ENCODE assay signal across 20 cellular contexts in genomic region chr6:139847322-139847797, GRCh38.
A peak's percentile ranks its signal among the peaks of the same experiment; 100 is the strongest.
DNase-seq lines count a peak whose midpoint lies in the region.
"Had no signal": no experiment of that assay in that cellular context is flagged by ENCODE, and none has a peak within 500 bp of the region (broad histone marks: within the 10 kb centered on the region; RNA-seq: fewer than 3 reads in every experiment).

No MANE protein-coding gene starts in this region.

- no peak overlapping the region for H3K9ac ChIP-seq in endocrine pancreas (ENCODE audit: control insufficient read depth, insufficient read depth, low read length)
- H3K9ac ChIP-seq in neuronal stem cell (ENCODE audit: low read depth, low read length, poor library complexity): no peak overlapping the region
- H3K9ac ChIP-seq: BLaER1 treated with 17β-estradiol and CSF1 and Interleukin-3, amounts not matched to agents 10 nM and 100 nM had no signal

- no peak overlapping the region for H3K18ac ChIP-seq in neuronal stem cell (ENCODE audit: low read length)

- no peak overlapping the region for H4K91ac ChIP-seq in neuronal stem cell (ENCODE audit: low read depth, low read length, poor library complexity)

- H3K4me1 ChIP-seq in endocrine pancreas (ENCODE audit: control insufficient read depth, insufficient read depth, low read length) (peaks cover 12% of the 10 kb centered on the region), neuronal stem cell (ENCODE audit: control insufficient read depth in 2 of 2, insufficient read depth in 1 of 2, low read depth in 1 of 2, low read length in 2 of 2) (peaks cover 2 to 7% of the 10 kb centered on the region in 2 donors)
- H3K4me1 ChIP-seq: breast epithelium had no signal

- no peak overlapping the region for H2BK5ac ChIP-seq in neuronal stem cell (ENCODE audit: low read length)

- DNase-seq in NCI-H2171 treated with DMSO at 0.1 percent for 48 hours (lab: John Stamatoyannopoulos, UW) (peak; percentile 72), NCI-H2171 (lab: John Stamatoyannopoulos, UW) (no peak), NCI-H146 treated with DMSO at 0.1 percent for 48 hours (lab: John Stamatoyannopoulos, UW; ENCODE audit: unreplicated experiment) (peak; percentile 52), neuronal stem cell (ENCODE audit: low spot score) (no peak), NCI-H446 (lab: John Stamatoyannopoulos, UW) (no peak), HT-29 (ENCODE audit: low spot score) (no peak)
- DNase-seq in stimulated activated CD4-positive, alpha-beta T cell treated with anti-CD3 and anti-CD28 coated beads, Interleukin-1b, Interleukin-23, amount 100 ng/mL, for 48 hours: no peak
- DNase-seq: 8988T; activated CD4-positive, alpha-beta T cell treated with anti-CD3 and anti-CD28 coated beads, Interleukin-2, amount 10 ng/mL, durations not matched to agents 24 days and 14 days; activated naive CD8-positive, alpha-beta T cell treated with anti-CD3 and anti-CD28 coated beads for 36 hours; activated T-cell treated with anti-CD3 and anti-CD28 coated beads, Interleukin-2, amount 50 U/mL, for 24 hours; DMS53; naive B cell; NCI-H1092; stimulated activated CD4-positive, alpha-beta T cell treated with anti-CD3 and anti-CD28 coated beads, Interleukin-15, amount 100 ng/mL, for 24 hours; stimulated activated naive CD8-positive, alpha-beta T cell treated with anti-CD3 and anti-CD28 coated beads, Interleukin-15, amount 100 ng/mL, for 72 hours had no signal

- H3K4me2 ChIP-seq in neuronal stem cell (ENCODE audit: insufficient read depth, low read length, poor library complexity, severe bottlenecking): no peak overlapping the region

- no peak overlapping the region for H4K8ac ChIP-seq in neuronal stem cell (ENCODE audit: low read depth, low read length)

- H3K4me3 ChIP-seq in endocrine pancreas (ENCODE audit: control insufficient read depth, insufficient read depth, low read length) (peak overlapping the region; percentile 14), neuronal stem cell (ENCODE audit: low read length in 2 of 2) (no peak overlapping the region)
- H3K4me3 ChIP-seq: BLaER1 treated with 17β-estradiol and CSF1 and Interleukin-3, amounts not matched to agents 10 nM and 100 nM; breast epithelium; SJSA1 had no signal

- no peak overlapping the region for H3K27ac ChIP-seq in neuronal stem cell (replicated peaks; ENCODE audit: low read length)
- H3K27ac ChIP-seq: breast epithelium, SJSA1 had no signal

- no peak overlapping the region for H2AK5ac ChIP-seq in neuronal stem cell (ENCODE audit: low read depth, low read length)

- H3K14ac ChIP-seq in neuronal stem cell (ENCODE audit: low read length): no peak overlapping the region

- H2BK15ac ChIP-seq in neuronal stem cell (ENCODE audit: low read length): no peak overlapping the region

- no peak overlapping the region for H2BK120ac ChIP-seq in neuronal stem cell (ENCODE audit: low read depth, low read length)

- no peak overlapping the region for H3K23ac ChIP-seq in neuronal stem cell (ENCODE audit: low read depth, low read length, poor library complexity)

- no peak overlapping the region for H2BK12ac ChIP-seq in neuronal stem cell (ENCODE audit: low read length)

- H3K27me3 ChIP-seq in endocrine pancreas (ENCODE audit: control insufficient read depth, insufficient read depth, low read length) (no peaks in the 10 kb centered on the region), neuronal stem cell (ENCODE audit: control insufficient read depth in 3 of 3, insufficient read depth in 3 of 3, low read depth in 1 of 3, low read length in 3 of 3) (no peaks in the 10 kb centered on the region)
- H3K27me3 ChIP-seq: BLaER1 treated with 17β-estradiol and CSF1 and Interleukin-3, amounts not matched to agents 10 nM and 100 nM; breast epithelium; SJSA1 had no signal

- WGBS in neuronal stem cell (ENCODE audit: extremely low coverage in 2 of 2, insufficient read length in 2 of 2, insufficient replicate concordance in 1 of 2), 2 donors: no CpG with 5 or more reads among the region's 4 CpGs

- peak overlapping the region; percentile 5 for H2AFZ ChIP-seq in neuronal stem cell (ENCODE audit: low read length)

- no peaks in the 10 kb centered on the region for H3K36me3 ChIP-seq in endocrine pancreas (ENCODE audit: control insufficient read depth, insufficient read depth, low read length)
- H3K36me3 ChIP-seq in neuronal stem cell (replicated peaks in 1 of 2; ENCODE audit: control insufficient read depth in 2 of 2, insufficient read depth in 2 of 2, low read length in 2 of 2): no peaks in the 10 kb centered on the region
- H3K36me3 ChIP-seq: BLaER1 treated with 17β-estradiol and CSF1 and Interleukin-3, amounts not matched to agents 10 nM and 100 nM; breast epithelium; SJSA1 had no signal

- H3K79me1 ChIP-seq in neuronal stem cell (ENCODE audit: low read depth, low read length): no peaks in the 10 kb centered on the region

- H3K4ac ChIP-seq in neuronal stem cell (ENCODE audit: low read length): no peak overlapping the region

- no peaks in the 10 kb centered on the region for H3K9me3 ChIP-seq in endocrine pancreas (ENCODE audit: control insufficient read depth, low read length)
- H3K9me3 ChIP-seq in neuronal stem cell (replicated peaks in 1 of 2; ENCODE audit: control insufficient read depth in 2 of 2, insufficient read depth in 1 of 2, low read depth in 1 of 2, low read length in 2 of 2): no peaks in the 10 kb centered on the region
- H3K9me3 ChIP-seq: BLaER1 treated with 17β-estradiol and CSF1 and Interleukin-3, amounts not matched to agents 10 nM and 100 nM had no signal

Comparison
In these comparisons a context has a peak if more than half of its experiments do, and no peak if none do; other contexts are left out.
1. DNase-seq: peak in NCI-H2171 treated with DMSO at 0.1 percent for 48 hours (single experiment) and NCI-H146 treated with DMSO at 0.1 percent for 48 hours (single experiment); none in NCI-H2171 (single experiment), neuronal stem cell (single experiment), NCI-H446 (0 of 2), stimulated activated CD4-positive, alpha-beta T cell treated with anti-CD3 and anti-CD28 coated beads, Interleukin-1b, Interleukin-23, amount 100 ng/mL, for 48 hours (single experiment) and HT-29 (single experiment).